In genomic region chr15:66897971-66898370, GRCh38 we compare ENCODE assay signal across 31 cellular contexts.
"Had no signal": no experiment of that assay in that cellular context is flagged by ENCODE, and none has a peak within 500 bp of the region (broad histone marks: within the 10 kb centered on the region; RNA-seq: fewer than 3 reads in every experiment).

No MANE protein-coding gene starts in this region.

- H3K4me1 ChIP-seq: Peyer's patch had no signal

- ATAC-seq: activated CD8-positive, alpha-beta memory T cell treated with anti-CD3 and anti-CD28 coated beads, Interleukin-2, amount 10 ng/mL, durations not matched to agents 7 days and 5 days; activated naive CD4-positive, alpha-beta T cell treated with anti-CD3 and anti-CD28 coated beads, Interleukin-2, amount 50 U/mL, for 72 hours; activated naive CD8-positive, alpha-beta T cell treated with anti-CD3 and anti-CD28 coated beads, Interleukin-2, amount 50 U/mL, for 24 hours; activated T-cell treated with anti-CD3 and anti-CD28 coated beads, Interleukin-2, amount 50 U/mL, for 72 hours; T-helper 17 cell had no signal

- H3K9me3 ChIP-seq: ascending aorta, Peyer's patch, SJSA1 had no signal

- DNase-seq: activated CD4-positive, alpha-beta T cell treated with anti-CD3 and anti-CD28 coated beads for 48 hours; activated CD4-positive, alpha-beta T cell treated with anti-CD3 and anti-CD28 coated beads, Interleukin-2, amount 50 U/mL, for 4 hours; activated CD4-positive, CD25-positive, alpha-beta regulatory T cell treated with anti-CD3 and anti-CD28 coated beads, Interleukin-2, amount 50 U/mL, for 72 hours; activated CD8-positive, alpha-beta memory T cell treated with anti-CD3 and anti-CD28 coated beads, Interleukin-2, amount 10 ng/mL, durations not matched to agents 7 days and 5 days; activated naive CD4-positive, alpha-beta T cell treated with Interleukin-2 at 50 U/mL for 16 hours; activated naive CD8-positive, alpha-beta T cell treated with anti-CD3 and anti-CD28 coated beads, Interleukin-2, amount 50 U/mL, for 24 hours; activated T-cell treated with anti-CD3 and anti-CD28 coated beads, Interleukin-2, amount 50 U/mL, for 72 hours; amniotic stem cell; Karpas-422; NCI-H1417; NCI-H1694; NCI-H2029; NCI-H2107; NCI-H2171 treated with DMSO at 0.1 percent for 48 hours; NCI-H226; NCI-H526; NCI-H774; NK-92 treated with Interleukin-12 subunit alpha and Interleukin-12 subunit beta, amount 100 ng/mL, for 24 hours; OCI-M1; SHP77; T-helper 17 cell; T-helper 9 cell had no signal

- H3K27ac Mint-ChIP-seq: activated CD8-positive, alpha-beta memory T cell treated with anti-CD3 and anti-CD28 coated beads, Interleukin-2, amount 10 ng/mL, durations not matched to agents 7 days and 5 days; activated naive CD4-positive, alpha-beta T cell treated with anti-CD3 and anti-CD28 coated beads, Interleukin-2, amount 50 U/mL, for 72 hours; activated naive CD8-positive, alpha-beta T cell treated with anti-CD3 and anti-CD28 coated beads, Interleukin-2, amount 50 U/mL, for 24 hours; activated T-cell treated with anti-CD3 and anti-CD28 coated beads, Interleukin-2, amount 50 U/mL, for 72 hours; activated T-helper 2 cell treated with anti-CD3 and anti-CD28 coated beads, Interferon-gamma antibody, Interleukin-2, Interleukin-4, amounts not matched to agents 10 μg/mL and 5 μg/mL and 100 μg/mL, durations not matched to agents 14 hours and 24 hours and 36 hours; T-helper 17 cell; WTC11 had no signal

- H3K9me3 Mint-ChIP-seq: activated naive CD8-positive, alpha-beta T cell treated with anti-CD3 and anti-CD28 coated beads, Interleukin-2, amount 50 U/mL, for 24 hours; activated T-cell treated with anti-CD3 and anti-CD28 coated beads, Interleukin-2, amount 50 U/mL, for 72 hours; activated T-helper 2 cell treated with anti-CD3 and anti-CD28 coated beads, Interferon-gamma antibody, Interleukin-2, Interleukin-4, amounts not matched to agents 10 μg/mL and 5 μg/mL and 100 μg/mL, durations not matched to agents 14 hours and 24 hours and 36 hours had no signal

- H3K36me3 Mint-ChIP-seq: activated CD8-positive, alpha-beta memory T cell treated with anti-CD3 and anti-CD28 coated beads, Interleukin-2, amount 10 ng/mL, durations not matched to agents 7 days and 5 days; activated naive CD4-positive, alpha-beta T cell treated with anti-CD3 and anti-CD28 coated beads, Interleukin-2, amount 50 U/mL, for 72 hours; brain; WTC11 had no signal

- H3K4me3 Mint-ChIP-seq: activated CD8-positive, alpha-beta memory T cell treated with anti-CD3 and anti-CD28 coated beads, Interleukin-2, amount 10 ng/mL, durations not matched to agents 7 days and 5 days; activated naive CD8-positive, alpha-beta T cell treated with anti-CD3 and anti-CD28 coated beads, Interleukin-2, amount 50 U/mL, for 24 hours; activated T-cell treated with anti-CD3 and anti-CD28 coated beads, Interleukin-2, amount 50 U/mL, for 72 hours; brain; T-helper 17 cell; WTC11 had no signal

- H3K36me3 ChIP-seq: ascending aorta, Peyer's patch had no signal

- H3K27me3 ChIP-seq: ascending aorta, Peyer's patch, SJSA1 had no signal

- H3K27me3 Mint-ChIP-seq: activated naive CD8-positive, alpha-beta T cell treated with anti-CD3 and anti-CD28 coated beads, Interleukin-2, amount 50 U/mL, for 24 hours had no signal

- H3K4me1 Mint-ChIP-seq: activated naive CD8-positive, alpha-beta T cell treated with anti-CD3 and anti-CD28 coated beads, Interleukin-2, amount 50 U/mL, for 24 hours had no signal

- H3K4me3 ChIP-seq: ascending aorta, K562, Peyer's patch, SJSA1 had no signal

- H3K27ac ChIP-seq: ascending aorta, Peyer's patch, RWPE1, SJSA1 had no signal
